In the genomic region with DNA sequence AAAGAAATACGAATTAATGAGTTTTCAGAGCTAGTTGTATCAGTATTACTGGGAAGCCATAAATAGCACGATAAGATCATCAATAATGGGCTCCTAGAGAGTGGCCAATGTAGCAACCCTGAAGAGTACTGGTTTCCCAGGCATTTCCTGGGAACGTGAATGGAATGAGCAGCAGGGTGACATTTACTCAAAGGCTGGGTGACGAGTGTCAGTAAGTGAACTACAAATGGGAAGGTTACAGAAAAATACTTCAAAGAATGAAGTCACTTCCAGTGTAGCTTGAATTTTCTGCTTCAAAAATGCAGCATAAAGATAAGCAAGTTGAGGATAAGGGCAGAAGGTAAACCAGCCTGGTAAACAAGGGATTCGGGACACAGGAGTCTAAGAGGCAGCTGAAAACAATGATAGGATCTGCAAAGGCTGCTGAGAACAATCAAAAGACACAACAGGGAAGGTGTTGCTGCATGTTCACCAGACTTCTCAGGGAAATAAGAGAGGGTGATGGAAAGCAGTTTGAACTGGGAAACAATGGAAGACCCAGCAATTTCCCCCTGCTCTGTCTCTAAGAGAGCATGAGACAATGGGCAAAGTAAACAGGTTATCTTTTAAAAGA, we compare ENCODE assay signal across 23 cellular contexts. TPM values are rescaled to one million over a fixed set of nuclear protein-coding genes. Genes with fewer than 3 reads are reported as not detected.
DNase-seq lines count a peak whose midpoint lies in the region; ATAC-seq, FAIRE-seq and TF ChIP-seq lines count a peak whose summit lies in the region.
"Had no signal": no experiment of that assay in that cellular context is flagged by ENCODE, and none has a peak within 500 bp of the region (broad histone marks: within the 10 kb centered on the region; RNA-seq: fewer than 3 reads in every experiment).

No MANE protein-coding gene starts in this region.

- DNase-seq in GM23248 (no peak), NCI-H345 (lab: John Stamatoyannopoulos, UW) (peak; percentile 59), endodermal cell (peak; percentile 68), NCI-H226 (no peak), GM19239 (ENCODE audit: insufficient read length, low spot score) (no peak)
- DNase-seq: activated B cell treated with CpG ODN at 0.5 μM for 24 hours; activated CD8-positive, alpha-beta memory T cell treated with anti-CD3 and anti-CD28 coated beads for 24 hours; effector memory CD8-positive, alpha-beta T cell; heart left ventricle; NCI-H187; NCI-H510A; nucleus accumbens; right cardiac atrium; SHP77 treated with DMSO at 0.1 percent for 48 hours; stimulated activated naive CD4-positive, alpha-beta T cell had no signal

- ATAC-seq in GM21381 (IDR thresholded peaks at IDR 0.05; ENCODE audit: unreplicated experiment) = no peak
- ATAC-seq in GM21737 (IDR thresholded peaks at IDR 0.05; ENCODE audit: unreplicated experiment) = no peak
- ATAC-seq: effector memory CD8-positive, alpha-beta T cell; heart left ventricle; right cardiac atrium had no signal

- H3K36me3 Mint-ChIP-seq in endodermal cell (ENCODE audit: low read depth) (peaks cover 39% of the 10 kb centered on the region), nephron (ENCODE audit: low read depth) (peaks cover 4% of the 10 kb centered on the region)

- H3K9me2 ChIP-seq in GM23248 (ENCODE audit: insufficient read depth) = no peaks in the 10 kb centered on the region

- H3K9me3 Mint-ChIP-seq in endodermal cell (peaks cover 2% of the 10 kb centered on the region), nephron (no peaks in the 10 kb centered on the region)

- H3K36me3 ChIP-seq in GM23248 (ENCODE audit: low read depth) (no peaks in the 10 kb centered on the region), endodermal cell (ENCODE audit: control insufficient read depth, insufficient read depth, low read length) (no peaks in the 10 kb centered on the region)
- H3K36me3 ChIP-seq: heart left ventricle, tibial nerve had no signal

- H3K9ac ChIP-seq in GM23248 (no peak overlapping the region), endodermal cell (ENCODE audit: extremely low read depth, low read length, poor library complexity, severe bottlenecking) (peak overlapping the region; percentile 73)

- H3K27ac ChIP-seq in GM23248 (no peak overlapping the region), endodermal cell (ENCODE audit: low read depth, low read length) (peak overlapping the region; percentile 94)
- H3K27ac ChIP-seq: C4-2B, heart left ventricle, tibial nerve had no signal

- H4K20me1 ChIP-seq in GM23248 (ENCODE audit: insufficient read depth) = no peaks in the 10 kb centered on the region

- H3K4me2 ChIP-seq in GM23248 (ENCODE audit: unreplicated experiment) = no peak overlapping the region

- H3K4me3 ChIP-seq in GM23248 (no peak overlapping the region), endodermal cell (ENCODE audit: low read length) (peak overlapping the region; percentile 71)
- H3K4me3 ChIP-seq: heart left ventricle, tibial nerve had no signal

- H3K79me2 ChIP-seq in GM23248 (ENCODE audit: insufficient read depth) = no peaks in the 10 kb centered on the region

- peaks cover 35% of the 10 kb centered on the region for H3K4me1 Mint-ChIP-seq in endodermal cell
- H3K4me1 Mint-ChIP-seq in nephron = peaks cover 13% of the 10 kb centered on the region
- H3K4me1 Mint-ChIP-seq: activated B cell treated with CpG ODN at 0.5 μM for 24 hours; central memory CD8-positive, alpha-beta T cell had no signal

- H3K27ac Mint-ChIP-seq in endodermal cell = peak overlapping the region; percentile 90
- H3K27ac Mint-ChIP-seq in nephron = peak overlapping the region; percentile 23 to 48 (median 41)
- H3K27ac Mint-ChIP-seq: activated B cell treated with CpG ODN at 0.5 μM for 24 hours; activated T-helper 1 cell treated with anti-CD3 and anti-CD28 coated beads, Interleukin-12 subunit alpha, Interleukin-12 subunit beta, Interleukin-2, Interleukin-4 antibody, amounts not matched to agents 30 ng/mL and 10 ng/mL and 1 ng/mL, durations not matched to agents 14 hours and 24 hours and 36 hours; effector memory CD8-positive, alpha-beta T cell had no signal

- H3K27me3 ChIP-seq in GM23248 (replicated peaks; ENCODE audit: insufficient read depth) = no peaks in the 10 kb centered on the region
- H3K27me3 ChIP-seq in endodermal cell (ENCODE audit: control insufficient read depth, insufficient read depth, low read length, poor library complexity, severe bottlenecking) = no peaks in the 10 kb centered on the region
- H3K27me3 ChIP-seq: tibial nerve had no signal

- H3K4me1 ChIP-seq in GM23248 (ENCODE audit: insufficient read depth) (peaks cover 20% of the 10 kb centered on the region), endodermal cell (ENCODE audit: control insufficient read depth, insufficient read depth, low read length) (peaks cover 20% of the 10 kb centered on the region)
- H3K4me1 ChIP-seq: heart left ventricle, tibial nerve had no signal

- 42 to 46% methylated on average over 5 of the region's 5 CpGs for WGBS in GM23248 (ENCODE audit: low coverage in 1 of 2, low lambda C conversion rate in 2 of 2, missing lambda C conversion rate in 2 of 2), 2 experiments
- WGBS in endodermal cell (ENCODE audit: insufficient coverage in 1 of 2, insufficient read length in 1 of 2), 2 experiments = 4 to 26% methylated on average over 3 to 5 of the region's 5 CpGs

- H3F3A ChIP-seq in GM23248 (ENCODE audit: insufficient read depth) = peaks cover 14% of the 10 kb centered on the region; the same call in 1 of the 2 replicates

- TF ChIP-seq CTCF in endodermal cell (conservative IDR thresholded peaks at IDR 0.05) = no peak
- TF ChIP-seq CTCF in nephron (IDR thresholded peaks at IDR 0.05; ENCODE audit: unreplicated experiment in 3 of 3) = no peak

- no peaks in the 10 kb centered on the region for H3K27me3 Mint-ChIP-seq in endodermal cell (ENCODE audit: insufficient read depth)
- H3K27me3 Mint-ChIP-seq in nephron (ENCODE audit: low read depth) = no peaks in the 10 kb centered on the region
- H3K27me3 Mint-ChIP-seq: activated B cell treated with CpG ODN at 0.5 μM for 24 hours; central memory CD8-positive, alpha-beta T cell; effector memory CD8-positive, alpha-beta T cell had no signal

- in situ Hi-C loops in GM23248 (cut with MboI) = loop anchor here (10.0 to 25.0 kb wide), 6 partner anchors 218 to 1115 kb away; partner anchors contain the start of gene TRPC4

- H2AFZ ChIP-seq in GM23248 = peak overlapping the region; percentile 48

- FAIRE-seq in GM19239 (lab: Jason Lieb, UNC) = no peak

- H3K4me3 Mint-ChIP-seq in endodermal cell = peak overlapping the region; percentile 10
- no peak overlapping the region for H3K4me3 Mint-ChIP-seq in nephron
- H3K4me3 Mint-ChIP-seq: activated B cell treated with CpG ODN at 0.5 μM for 24 hours; activated T-helper 1 cell treated with anti-CD3 and anti-CD28 coated beads, Interleukin-12 subunit alpha, Interleukin-12 subunit beta, Interleukin-2, Interleukin-4 antibody, amounts not matched to agents 30 ng/mL and 10 ng/mL and 1 ng/mL, durations not matched to agents 14 hours and 24 hours and 36 hours; central memory CD8-positive, alpha-beta T cell; effector memory CD8-positive, alpha-beta T cell had no signal

- H3K9me3 ChIP-seq in GM23248 (ENCODE audit: low read depth) (no peaks in the 10 kb centered on the region), endodermal cell (ENCODE audit: control insufficient read depth, low read length) (no peaks in the 10 kb centered on the region)
- H3K9me3 ChIP-seq: heart left ventricle, tibial nerve had no signal

RNA-seq across cellular contexts. Expression of gene POSTN, which starts 48.6 kb away (rescaled TPM):
- total RNA-seq in GM23248 (2014; rRNA removed; shearing (Covaris generic)) = 184 and 196 TPM in 2 replicates
- 233 and 237 TPM in 2 replicates for polyA plus RNA-seq in GM23248 (2016; fragmentation: Nextera tagmentation; extraction: Ambion mirVana)
- 1 to 10 TPM in 1 of 2 donors, under 1 TPM in 1; 0.66 to 1.4 TPM for total RNA-seq in endodermal cell
- 18.1 TPM for polyA plus RNA-seq in endodermal cell (2013, experiment 1 of 2)
- polyA plus RNA-seq in endodermal cell (2013, experiment 2 of 2) = 15.0 TPM
- total RNA-seq: activated B cell treated with CpG ODN at 0.5 μM for 24 hours; activated T-helper 1 cell treated with anti-CD3 and anti-CD28 coated beads, Interleukin-12 subunit alpha, Interleukin-12 subunit beta, Interleukin-2, Interleukin-4 antibody, amounts not matched to agents 30 ng/mL and 10 ng/mL and 1 ng/mL, durations not matched to agents 14 hours and 24 hours and 36 hours; T-helper 1 cell treated with Interleukin-12 subunit alpha and Interleukin-12 subunit beta and Interleukin-4 antibody, amounts not matched to agents 30 ng/mL and 1 ng/mL, for 36 hours had no signal

Comparison
In these comparisons a context has a peak if more than half of its experiments do, and no peak if none do; other contexts are left out.
1. DNase-seq: peak in NCI-H345 (single experiment) and endodermal cell (single experiment); none in GM23248 (single experiment), NCI-H226 (single experiment) and GM19239 (single experiment).
2. RNA of gene POSTN, which starts 48.6 kb away (total RNA-seq): 184 to 196 TPM in GM23248; 0.66 to 1.4 TPM in endodermal cell; every median in the first group is over 10 times any median in the second.